Comparison of ENCODE assay signal across 1 cellular context in the genomic region with DNA sequence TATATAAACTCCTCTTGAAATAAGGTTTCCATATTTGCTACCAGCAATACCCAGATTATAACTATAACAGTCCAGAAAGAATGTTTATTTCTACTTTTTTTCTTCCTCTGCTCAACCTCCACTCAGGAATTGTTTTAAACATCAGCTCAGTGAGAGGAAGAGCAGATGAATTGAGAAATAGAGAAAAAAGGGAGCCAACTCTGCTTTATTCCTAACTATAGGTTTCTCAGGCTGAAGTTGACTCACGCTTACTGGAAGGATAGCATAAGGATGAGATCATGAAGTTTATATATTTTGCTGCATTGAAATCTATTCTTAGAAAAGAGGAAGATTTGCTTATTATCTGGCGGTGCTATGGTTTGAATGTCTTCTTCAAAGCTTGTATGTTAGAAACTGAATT.
TF ChIP-seq lines count a peak whose summit lies in the region.

No MANE protein-coding gene starts in this region.

TF ChIP-seq in GM23338, 12 proteins besides CTCF, POLR2A, EP300 and RAD21 (continued from another document):
- TF ChIP-seq, protein P1, sequence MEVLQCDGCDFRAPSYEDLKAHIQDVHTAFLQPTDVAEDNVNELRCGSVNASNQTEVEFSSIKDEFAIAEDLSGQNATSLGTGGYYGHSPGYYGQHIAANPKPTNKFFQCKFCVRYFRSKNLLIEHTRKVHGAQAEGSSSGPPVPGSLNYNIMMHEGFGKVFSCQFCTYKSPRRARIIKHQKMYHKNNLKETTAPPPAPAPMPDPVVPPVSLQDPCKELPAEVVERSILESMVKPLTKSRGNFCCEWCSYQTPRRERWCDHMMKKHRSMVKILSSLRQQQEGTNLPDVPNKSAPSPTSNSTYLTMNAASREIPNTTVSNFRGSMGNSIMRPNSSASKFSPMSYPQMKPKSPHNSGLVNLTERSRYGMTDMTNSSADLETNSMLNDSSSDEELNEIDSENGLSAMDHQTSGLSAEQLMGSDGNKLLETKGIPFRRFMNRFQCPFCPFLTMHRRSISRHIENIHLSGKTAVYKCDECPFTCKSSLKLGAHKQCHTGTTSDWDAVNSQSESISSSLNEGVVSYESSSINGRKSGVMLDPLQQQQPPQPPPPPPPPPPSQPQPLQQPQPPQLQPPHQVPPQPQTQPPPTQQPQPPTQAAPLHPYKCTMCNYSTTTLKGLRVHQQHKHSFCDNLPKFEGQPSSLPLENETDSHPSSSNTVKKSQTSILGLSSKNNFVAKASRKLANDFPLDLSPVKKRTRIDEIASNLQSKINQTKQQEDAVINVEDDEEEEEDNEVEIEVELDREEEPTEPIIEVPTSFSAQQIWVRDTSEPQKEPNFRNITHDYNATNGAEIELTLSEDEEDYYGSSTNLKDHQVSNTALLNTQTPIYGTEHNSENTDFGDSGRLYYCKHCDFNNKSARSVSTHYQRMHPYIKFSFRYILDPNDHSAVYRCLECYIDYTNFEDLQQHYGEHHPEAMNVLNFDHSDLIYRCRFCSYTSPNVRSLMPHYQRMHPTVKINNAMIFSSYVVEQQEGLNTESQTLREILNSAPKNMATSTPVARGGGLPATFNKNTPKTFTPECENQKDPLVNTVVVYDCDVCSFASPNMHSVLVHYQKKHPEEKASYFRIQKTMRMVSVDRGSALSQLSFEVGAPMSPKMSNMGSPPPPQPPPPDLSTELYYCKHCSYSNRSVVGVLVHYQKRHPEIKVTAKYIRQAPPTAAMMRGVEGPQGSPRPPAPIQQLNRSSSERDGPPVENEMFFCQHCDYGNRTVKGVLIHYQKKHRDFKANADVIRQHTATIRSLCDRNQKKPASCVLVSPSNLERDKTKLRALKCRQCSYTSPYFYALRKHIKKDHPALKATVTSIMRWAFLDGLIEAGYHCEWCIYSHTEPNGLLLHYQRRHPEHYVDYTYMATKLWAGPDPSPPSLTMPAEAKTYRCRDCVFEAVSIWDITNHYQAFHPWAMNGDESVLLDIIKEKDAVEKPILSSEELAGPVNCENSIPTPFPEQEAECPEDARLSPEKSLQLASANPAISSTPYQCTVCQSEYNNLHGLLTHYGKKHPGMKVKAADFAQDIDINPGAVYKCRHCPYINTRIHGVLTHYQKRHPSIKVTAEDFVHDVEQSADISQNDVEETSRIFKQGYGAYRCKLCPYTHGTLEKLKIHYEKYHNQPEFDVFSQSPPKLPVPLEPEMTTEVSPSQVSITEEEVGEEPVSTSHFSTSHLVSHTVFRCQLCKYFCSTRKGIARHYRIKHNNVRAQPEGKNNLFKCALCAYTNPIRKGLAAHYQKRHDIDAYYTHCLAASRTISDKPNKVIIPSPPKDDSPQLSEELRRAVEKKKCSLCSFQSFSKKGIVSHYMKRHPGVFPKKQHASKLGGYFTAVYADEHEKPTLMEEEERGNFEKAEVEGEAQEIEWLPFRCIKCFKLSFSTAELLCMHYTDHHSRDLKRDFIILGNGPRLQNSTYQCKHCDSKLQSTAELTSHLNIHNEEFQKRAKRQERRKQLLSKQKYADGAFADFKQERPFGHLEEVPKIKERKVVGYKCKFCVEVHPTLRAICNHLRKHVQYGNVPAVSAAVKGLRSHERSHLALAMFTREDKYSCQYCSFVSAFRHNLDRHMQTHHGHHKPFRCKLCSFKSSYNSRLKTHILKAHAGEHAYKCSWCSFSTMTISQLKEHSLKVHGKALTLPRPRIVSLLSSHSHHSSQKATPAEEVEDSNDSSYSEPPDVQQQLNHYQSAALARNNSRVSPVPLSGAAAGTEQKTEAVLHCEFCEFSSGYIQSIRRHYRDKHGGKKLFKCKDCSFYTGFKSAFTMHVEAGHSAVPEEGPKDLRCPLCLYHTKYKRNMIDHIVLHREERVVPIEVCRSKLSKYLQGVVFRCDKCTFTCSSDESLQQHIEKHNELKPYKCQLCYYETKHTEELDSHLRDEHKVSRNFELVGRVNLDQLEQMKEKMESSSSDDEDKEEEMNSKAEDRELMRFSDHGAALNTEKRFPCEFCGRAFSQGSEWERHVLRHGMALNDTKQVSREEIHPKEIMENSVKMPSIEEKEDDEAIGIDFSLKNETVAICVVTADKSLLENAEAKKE (CRISPR knock-in tag; IDR thresholded peaks at IDR 0.05) = no peak
- TF ChIP-seq EZH2 (IDR thresholded peaks at IDR 0.05; ENCODE audit: low read depth, unreplicated experiment) (no peak), ZNF331 (CRISPR knock-in tag; IDR thresholded peaks at IDR 0.05; ENCODE audit: low read depth) (no peak), CREB1 (CRISPR knock-in tag; IDR thresholded peaks at IDR 0.05; ENCODE audit: low read depth) (no peak), STAT1 (IDR thresholded peaks at IDR 0.05; ENCODE audit: unreplicated experiment) (no peak)
- TF ChIP-seq, protein P2, sequence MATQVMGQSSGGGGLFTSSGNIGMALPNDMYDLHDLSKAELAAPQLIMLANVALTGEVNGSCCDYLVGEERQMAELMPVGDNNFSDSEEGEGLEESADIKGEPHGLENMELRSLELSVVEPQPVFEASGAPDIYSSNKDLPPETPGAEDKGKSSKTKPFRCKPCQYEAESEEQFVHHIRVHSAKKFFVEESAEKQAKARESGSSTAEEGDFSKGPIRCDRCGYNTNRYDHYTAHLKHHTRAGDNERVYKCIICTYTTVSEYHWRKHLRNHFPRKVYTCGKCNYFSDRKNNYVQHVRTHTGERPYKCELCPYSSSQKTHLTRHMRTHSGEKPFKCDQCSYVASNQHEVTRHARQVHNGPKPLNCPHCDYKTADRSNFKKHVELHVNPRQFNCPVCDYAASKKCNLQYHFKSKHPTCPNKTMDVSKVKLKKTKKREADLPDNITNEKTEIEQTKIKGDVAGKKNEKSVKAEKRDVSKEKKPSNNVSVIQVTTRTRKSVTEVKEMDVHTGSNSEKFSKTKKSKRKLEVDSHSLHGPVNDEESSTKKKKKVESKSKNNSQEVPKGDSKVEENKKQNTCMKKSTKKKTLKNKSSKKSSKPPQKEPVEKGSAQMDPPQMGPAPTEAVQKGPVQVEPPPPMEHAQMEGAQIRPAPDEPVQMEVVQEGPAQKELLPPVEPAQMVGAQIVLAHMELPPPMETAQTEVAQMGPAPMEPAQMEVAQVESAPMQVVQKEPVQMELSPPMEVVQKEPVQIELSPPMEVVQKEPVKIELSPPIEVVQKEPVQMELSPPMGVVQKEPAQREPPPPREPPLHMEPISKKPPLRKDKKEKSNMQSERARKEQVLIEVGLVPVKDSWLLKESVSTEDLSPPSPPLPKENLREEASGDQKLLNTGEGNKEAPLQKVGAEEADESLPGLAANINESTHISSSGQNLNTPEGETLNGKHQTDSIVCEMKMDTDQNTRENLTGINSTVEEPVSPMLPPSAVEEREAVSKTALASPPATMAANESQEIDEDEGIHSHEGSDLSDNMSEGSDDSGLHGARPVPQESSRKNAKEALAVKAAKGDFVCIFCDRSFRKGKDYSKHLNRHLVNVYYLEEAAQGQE (IDR thresholded peaks at IDR 0.05; ENCODE audit: unreplicated experiment) = no peak
TF ChIP-seq in GM23338: peak in this region for 0.
